26 cellular contexts compared by ENCODE assay signal in genomic region chr16:284204-285120, GRCh38. TPM values are rescaled to one million over a fixed set of nuclear protein-coding genes. Genes with fewer than 3 reads are reported as not detected.
"Had no signal": no experiment of that assay in that cellular context is flagged by ENCODE, and none has a peak within 500 bp of the region (broad histone marks: within the 10 kb centered on the region; RNA-seq: fewer than 3 reads in every experiment).

No MANE protein-coding gene starts in this region.

- H3K27me3 Mint-ChIP-seq: activated naive CD4-positive, alpha-beta T cell treated with anti-CD3 and anti-CD28 coated beads, Interleukin-2, amount 50 U/mL, for 24 hours had no signal

- H3K9me3 Mint-ChIP-seq: activated naive CD4-positive, alpha-beta T cell treated with anti-CD3 and anti-CD28 coated beads, Interleukin-2, amount 50 U/mL, for 24 hours; immature natural killer cell; naive B cell had no signal

- H3K27ac Mint-ChIP-seq: activated CD4-positive, alpha-beta T cell treated with anti-CD3 and anti-CD28 coated beads, Interleukin-2, amount 10 ng/mL, durations not matched to agents 7 days and 5 days; activated CD8-positive, alpha-beta T cell treated with anti-CD3 and anti-CD28 coated beads, Interleukin-2, amount 10 ng/mL, durations not matched to agents 7 days and 5 days; activated naive CD4-positive, alpha-beta T cell treated with anti-CD3 and anti-CD28 coated beads, Interleukin-2, amount 50 U/mL, for 24 hours; immature natural killer cell; naive B cell had no signal

- H3K9me3 ChIP-seq: lower lobe of right lung, thyroid gland had no signal

- H3K4me3 Mint-ChIP-seq: activated CD4-positive, alpha-beta T cell treated with anti-CD3 and anti-CD28 coated beads, Interleukin-2, amount 10 ng/mL, durations not matched to agents 7 days and 5 days; activated CD8-positive, alpha-beta T cell treated with anti-CD3 and anti-CD28 coated beads, Interleukin-2, amount 10 ng/mL, durations not matched to agents 7 days and 5 days; activated naive CD4-positive, alpha-beta T cell treated with anti-CD3 and anti-CD28 coated beads, Interleukin-2, amount 50 U/mL, for 24 hours; immature natural killer cell; naive B cell had no signal

- DNase-seq: activated CD4-positive, alpha-beta T cell treated with anti-CD3 and anti-CD28 coated beads, Interleukin-2, amount 10 ng/mL, durations not matched to agents 7 days and 5 days; activated CD4-positive, CD25-positive, alpha-beta regulatory T cell treated with anti-CD3 and anti-CD28 coated beads, Interleukin-2, amount 50 U/mL, for 72 hours; activated CD8-positive, alpha-beta T cell treated with anti-CD3 and anti-CD28 coated beads, Interleukin-2, amount 10 ng/mL, durations not matched to agents 7 days and 5 days; activated gamma-delta T cell treated with Interleukin-2 at 50 U/mL for 16 hours; anterior cingulate cortex; brain microvascular endothelial cell; caudate nucleus; effector memory CD4-positive, alpha-beta T cell; foreskin melanocyte; immature natural killer cell; lower lobe of right lung; mesendoderm; naive B cell; occipital lobe; retina; stimulated activated CD4-positive, alpha-beta T cell treated with anti-CD3 and anti-CD28 coated beads, Interleukin-4, amount 100 ng/mL, for 1 hour; stimulated activated naive CD4-positive, alpha-beta T cell treated with Interleukin-2 at 50 U/mL for 16 hours; thyroid gland had no signal

- H3K4me3 ChIP-seq: lower lobe of right lung, thyroid gland had no signal

- H3K4me1 Mint-ChIP-seq: activated CD4-positive, alpha-beta T cell treated with anti-CD3 and anti-CD28 coated beads, Interleukin-2, amount 10 ng/mL, durations not matched to agents 7 days and 5 days; activated naive CD4-positive, alpha-beta T cell treated with anti-CD3 and anti-CD28 coated beads, Interleukin-2, amount 50 U/mL, for 24 hours had no signal

- H3K27ac ChIP-seq: brain microvascular endothelial cell, lower lobe of right lung, thyroid gland had no signal

RNA-seq across cellular contexts. Expression of gene PDIA2, which starts 1.5 kb away (rescaled TPM):
- total RNA-seq: activated CD4-positive, alpha-beta T cell treated with anti-CD3 and anti-CD28 coated beads, Interleukin-2, amount 10 ng/mL, durations not matched to agents 7 days and 5 days; activated CD8-positive, alpha-beta T cell treated with anti-CD3 and anti-CD28 coated beads, Interleukin-2, amount 10 ng/mL, durations not matched to agents 7 days and 5 days; endothelial cell of umbilical vein; esophagus mucosa; kidney epithelial cell; lower lobe of right lung; T-helper 2 cell treated with Interferon-gamma antibody and Interleukin-4, amounts not matched to agents 100 ng/mL and 5 ng/mL, for 36 hours; ureter had no signal

RNA-seq across cellular contexts. Expression of gene ARHGDIG, which starts 4.1 kb away (rescaled TPM):
- total RNA-seq: activated CD4-positive, alpha-beta T cell treated with anti-CD3 and anti-CD28 coated beads, Interleukin-2, amount 10 ng/mL, durations not matched to agents 7 days and 5 days; activated CD8-positive, alpha-beta T cell treated with anti-CD3 and anti-CD28 coated beads, Interleukin-2, amount 10 ng/mL, durations not matched to agents 7 days and 5 days; dermis microvascular lymphatic vessel endothelial cell; esophagus mucosa; lower lobe of right lung; subcutaneous adipose tissue; T-helper 2 cell treated with Interferon-gamma antibody and Interleukin-4, amounts not matched to agents 100 ng/mL and 5 ng/mL, for 36 hours; thyroid gland; ureter had no signal

RNA-seq across cellular contexts. Expression of gene RGS11, which starts 8.7 kb away (rescaled TPM):
- total RNA-seq: activated CD4-positive, alpha-beta T cell treated with anti-CD3 and anti-CD28 coated beads, Interleukin-2, amount 10 ng/mL, durations not matched to agents 7 days and 5 days; activated CD8-positive, alpha-beta T cell treated with anti-CD3 and anti-CD28 coated beads, Interleukin-2, amount 10 ng/mL, durations not matched to agents 7 days and 5 days; kidney epithelial cell had no signal
